ENCODE assay signal across 8 cellular contexts in genomic region chr13:114124921-114125320, GRCh38. TPM values are rescaled to one million over a fixed set of nuclear protein-coding genes. Genes with fewer than 3 reads are reported as not detected.
DNase-seq lines count a peak whose midpoint lies in the region; ATAC-seq and TF ChIP-seq lines count a peak whose summit lies in the region.

No MANE protein-coding gene starts in this region.

- CTCF ChIA-PET in BJ (lab: Yijun Ruan, JAX), result interaction anchor here (1.0 kb wide), 1 partner anchor 11 kb away, joined by 5 read pairs; no protein-coding TSS in a partner anchor

- peaks cover 3% of the 10 kb centered on the region for H3K27me3 Mint-ChIP-seq in activated T-helper 2 cell treated with anti-CD3 and anti-CD28 coated beads, Interferon-gamma antibody, Interleukin-2, Interleukin-4, amounts not matched to agents 10 μg/mL and 5 μg/mL and 100 μg/mL, durations not matched to agents 14 hours and 24 hours and 36 hours (ENCODE audit: low read depth)

- TF ChIP-seq CTCF in BJ (IDR thresholded peaks at IDR 0.05; ENCODE audit: insufficient read depth, low read depth, low read length), result no peak

- H3K4me3 Mint-ChIP-seq in activated T-helper 2 cell treated with anti-CD3 and anti-CD28 coated beads, Interferon-gamma antibody, Interleukin-2, Interleukin-4, amounts not matched to agents 10 μg/mL and 5 μg/mL and 100 μg/mL, durations not matched to agents 14 hours and 24 hours and 36 hours (ENCODE audit: low read depth), result no peak overlapping the region

- POLR2A ChIA-PET in BJ (lab: Charles Lee), result no interaction called here

- no peak for ATAC-seq in Right ventricle myocardium inferior
- ATAC-seq in GM19324 (IDR thresholded peaks at IDR 0.05; ENCODE audit: low FRiP score, unreplicated experiment), result no peak

- peaks cover 4% of the 10 kb centered on the region for H3K9me3 Mint-ChIP-seq in activated T-helper 2 cell treated with anti-CD3 and anti-CD28 coated beads, Interferon-gamma antibody, Interleukin-2, Interleukin-4, amounts not matched to agents 10 μg/mL and 5 μg/mL and 100 μg/mL, durations not matched to agents 14 hours and 24 hours and 36 hours

- DNase-seq in BJ (ENCODE audit: low read depth) (peak; percentile 56), NCI-H82 treated with DMSO at 0.1 percent for 48 hours (lab: John Stamatoyannopoulos, UW; ENCODE audit: unreplicated experiment) (peak; percentile 85), kidney glomerular epithelial cell (lab: John Stamatoyannopoulos, UW) (peak; percentile 34), posterior vena cava (ENCODE audit: low spot score) (no peak), Right ventricle myocardium inferior (ENCODE audit: missing footprints) (no peak), DMS53 treated with DMSO at 0.1 percent for 48 hours (lab: John Stamatoyannopoulos, UW; ENCODE audit: unreplicated experiment) (no peak)
- peak; percentile 48 for DNase-seq in activated T-helper 2 cell treated with anti-CD3 and anti-CD28 coated beads, Interferon-gamma antibody, Interleukin-2, Interleukin-4, amounts not matched to agents 10 μg/mL and 5 μg/mL and 100 μg/mL, durations not matched to agents 14 hours and 24 hours and 36 hours (ENCODE audit: low spot score)

- no peaks in the 10 kb centered on the region; the same call in 1 of the 2 replicates for H3K36me3 ChIP-seq in BJ (ENCODE audit: control insufficient read depth, insufficient read depth, low read length)

- intact Hi-C loops in activated T-helper 2 cell treated with anti-CD3 and anti-CD28 coated beads, Interferon-gamma antibody, Interleukin-2, Interleukin-4, amounts not matched to agents 10 μg/mL and 5 μg/mL and 100 μg/mL, durations not matched to agents 14 hours and 24 hours and 36 hours (cut with micrococcal nuclease), result loop anchor here (1.0 to 5.0 kb wide), 3 partner anchors 23 to 107 kb away; partner anchors contain the start of gene CDC16
- intact Hi-C loops in posterior vena cava (cut with DNase I) (loop anchor here (5.0 to 10.0 kb wide), 2 partner anchors 58 to 90 kb away; no protein-coding TSS in a partner anchor), Right ventricle myocardium inferior (cut with DNase I) (no loop called here)

- peaks cover 48% of the 10 kb centered on the region for H3K4me1 Mint-ChIP-seq in activated T-helper 2 cell treated with anti-CD3 and anti-CD28 coated beads, Interferon-gamma antibody, Interleukin-2, Interleukin-4, amounts not matched to agents 10 μg/mL and 5 μg/mL and 100 μg/mL, durations not matched to agents 14 hours and 24 hours and 36 hours (ENCODE audit: low read depth)

- H3K27me3 ChIP-seq in BJ (ENCODE audit: control insufficient read depth, insufficient read depth, low read length), result no peaks in the 10 kb centered on the region

- peak overlapping the region; percentile 62 for H3K27ac Mint-ChIP-seq in activated T-helper 2 cell treated with anti-CD3 and anti-CD28 coated beads, Interferon-gamma antibody, Interleukin-2, Interleukin-4, amounts not matched to agents 10 μg/mL and 5 μg/mL and 100 μg/mL, durations not matched to agents 14 hours and 24 hours and 36 hours

- no peak overlapping the region for H3K4me3 ChIP-seq in BJ (ENCODE audit: low read depth, low read length)

- peaks cover 27% of the 10 kb centered on the region for H3K36me3 Mint-ChIP-seq in activated T-helper 2 cell treated with anti-CD3 and anti-CD28 coated beads, Interferon-gamma antibody, Interleukin-2, Interleukin-4, amounts not matched to agents 10 μg/mL and 5 μg/mL and 100 μg/mL, durations not matched to agents 14 hours and 24 hours and 36 hours (ENCODE audit: low read depth)

RNA-seq across cellular contexts. Expression of gene RASA3, which starts 7.5 kb away (rescaled TPM):
- 24.7 and 31.4 TPM in 2 replicates for polyA plus RNA-seq in BJ (2011; rRNA removed)
- polyA minus RNA-seq in BJ (2011; rRNA and poly(A)+ RNA removed), result 21.7 and 24.6 TPM in 2 replicates
- 13.7 and 13.9 TPM in 2 replicates for total RNA-seq in activated T-helper 2 cell treated with anti-CD3 and anti-CD28 coated beads, Interferon-gamma antibody, Interleukin-2, Interleukin-4, amounts not matched to agents 10 μg/mL and 5 μg/mL and 100 μg/mL, durations not matched to agents 14 hours and 24 hours and 36 hours
- 10 to 100 TPM; 28.8 to 30.1 TPM for total RNA-seq in posterior vena cava
- 12.7 TPM for total RNA-seq in Right ventricle myocardium inferior

RNA-seq across cellular contexts. Expression of gene CFAP97D2, which starts 54.1 kb away (rescaled TPM):
- not detected in 2 replicates for polyA plus RNA-seq in BJ (2011; rRNA removed)
- polyA minus RNA-seq in BJ (2011; rRNA and poly(A)+ RNA removed), result not detected in 2 replicates
- total RNA-seq in activated T-helper 2 cell treated with anti-CD3 and anti-CD28 coated beads, Interferon-gamma antibody, Interleukin-2, Interleukin-4, amounts not matched to agents 10 μg/mL and 5 μg/mL and 100 μg/mL, durations not matched to agents 14 hours and 24 hours and 36 hours, result not detected in 2 replicates
- total RNA-seq in posterior vena cava (not detected), Right ventricle myocardium inferior (not detected)

Comparison
In these comparisons a context has a peak if more than half of its experiments do, and no peak if none do; other contexts are left out.
1. DNase-seq: peak in BJ (single experiment), NCI-H82 treated with DMSO at 0.1 percent for 48 hours (single experiment), activated T-helper 2 cell treated with anti-CD3 and anti-CD28 coated beads, Interferon-gamma antibody, Interleukin-2, Interleukin-4, amounts not matched to agents 10 μg/mL and 5 μg/mL and 100 μg/mL, durations not matched to agents 14 hours and 24 hours and 36 hours (single experiment) and kidney glomerular epithelial cell (single experiment); none in posterior vena cava (single experiment), Right ventricle myocardium inferior (single experiment) and DMS53 treated with DMSO at 0.1 percent for 48 hours (single experiment).